In genomic region chr2:168470880-168471475, GRCh38 we compare ENCODE assay signal across 1 cellular context.
TF ChIP-seq lines count a peak whose summit lies in the region.

No MANE protein-coding gene starts in this region.

TF ChIP-seq in K562, 482 proteins besides CTCF, POLR2A, EP300 and RAD21 (continued from another document):
- TF ChIP-seq NFATC3 (IDR thresholded peaks at IDR 0.05) = no peak
- no peak for TF ChIP-seq ETS1 (conservative IDR thresholded peaks at IDR 0.05; ENCODE audit: control insufficient read depth, low read depth, low read length)
